ENCODE assay signal across 19 cellular contexts in the genomic region with DNA sequence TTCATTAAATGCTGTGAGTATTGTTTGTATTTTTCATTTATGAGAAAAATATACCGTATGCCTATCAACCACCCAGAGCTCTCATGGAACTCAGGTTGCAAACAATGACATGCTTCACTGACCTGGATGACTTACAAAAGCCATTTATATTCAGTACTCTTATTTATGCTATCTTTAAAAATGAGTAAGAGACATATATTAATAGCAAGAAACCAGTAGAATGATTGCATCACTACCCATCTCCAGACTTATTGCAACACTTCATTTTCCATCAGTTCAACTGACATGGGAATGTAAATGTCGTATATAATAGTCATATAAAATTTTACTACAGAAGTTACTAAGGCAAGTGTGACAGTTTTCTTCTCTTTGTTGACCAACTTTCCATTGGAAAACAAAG.
"Had no signal": no experiment of that assay in that cellular context is flagged by ENCODE, and none has a peak within 500 bp of the region (broad histone marks: within the 10 kb centered on the region; RNA-seq: fewer than 3 reads in every experiment).

No MANE protein-coding gene starts in this region.

- H3K4me1 Mint-ChIP-seq: activated naive CD8-positive, alpha-beta T cell treated with anti-CD3 and anti-CD28 coated beads for 36 hours had no signal

- H3K4me3 ChIP-seq: ascending aorta, cardiac muscle cell, colonic mucosa, lower lobe of right lung, pancreas, skin epidermis, stomach, uterus had no signal

- H3K36me3 ChIP-seq: ascending aorta, cardiac muscle cell, colonic mucosa, lower lobe of right lung, pancreas, stomach, uterus had no signal

- H3K36me3 Mint-ChIP-seq: activated CD4-positive, alpha-beta memory T cell treated with anti-CD3 and anti-CD28 coated beads for 36 hours; activated naive CD8-positive, alpha-beta T cell treated with anti-CD3 and anti-CD28 coated beads for 36 hours had no signal

- H3K4me3 Mint-ChIP-seq: activated CD4-positive, alpha-beta memory T cell treated with anti-CD3 and anti-CD28 coated beads for 36 hours; activated naive CD8-positive, alpha-beta T cell treated with anti-CD3 and anti-CD28 coated beads for 36 hours; activated T-cell treated with anti-CD3 and anti-CD28 coated beads, Interleukin-2, amount 50 U/mL, for 4 hours had no signal

- ATAC-seq: activated T-cell treated with anti-CD3 and anti-CD28 coated beads, Interleukin-2, amount 50 U/mL, for 4 hours; left cardiac atrium; lower lobe of right lung had no signal

- H3K9me3 ChIP-seq: ascending aorta, colonic mucosa, lower lobe of right lung, pancreas, stomach, uterus had no signal

- H3K27ac Mint-ChIP-seq: activated CD4-positive, alpha-beta memory T cell treated with anti-CD3 and anti-CD28 coated beads for 36 hours; activated naive CD8-positive, alpha-beta T cell treated with anti-CD3 and anti-CD28 coated beads for 36 hours had no signal

- H3K27me3 ChIP-seq: ascending aorta, colonic mucosa, pancreas, uterus had no signal

- DNase-seq: activated CD4-positive, alpha-beta memory T cell treated with anti-CD3 and anti-CD28 coated beads for 36 hours; activated gamma-delta T cell; activated naive CD8-positive, alpha-beta T cell treated with anti-CD3 and anti-CD28 coated beads for 36 hours; activated T-cell treated with anti-CD3 and anti-CD28 coated beads, Interleukin-2, amount 50 U/mL, for 4 hours; colonic mucosa; effector CD4-positive, alpha-beta T cell; left cardiac atrium; lower lobe of right lung; midbrain; pancreas; stimulated activated CD4-positive, alpha-beta T cell treated with anti-CD3 and anti-CD28 coated beads, Interleukin-4, amount 100 ng/mL, for 4 hours; stomach; T-helper 9 cell; uterus had no signal

- H3K27ac ChIP-seq: ascending aorta, cardiac muscle cell, colonic mucosa, lower lobe of right lung, pancreas, skin epidermis, stomach, uterus, VCaP had no signal

- FAIRE-seq: endothelial cell of umbilical vein, pancreas had no signal

- H3K9me3 Mint-ChIP-seq: activated CD4-positive, alpha-beta memory T cell treated with anti-CD3 and anti-CD28 coated beads for 36 hours; activated naive CD8-positive, alpha-beta T cell treated with anti-CD3 and anti-CD28 coated beads for 36 hours; activated T-cell treated with anti-CD3 and anti-CD28 coated beads, Interleukin-2, amount 50 U/mL, for 4 hours had no signal

- H3K4me1 ChIP-seq: ascending aorta, colonic mucosa, lower lobe of right lung, stomach, uterus had no signal
